In the genomic region with DNA sequence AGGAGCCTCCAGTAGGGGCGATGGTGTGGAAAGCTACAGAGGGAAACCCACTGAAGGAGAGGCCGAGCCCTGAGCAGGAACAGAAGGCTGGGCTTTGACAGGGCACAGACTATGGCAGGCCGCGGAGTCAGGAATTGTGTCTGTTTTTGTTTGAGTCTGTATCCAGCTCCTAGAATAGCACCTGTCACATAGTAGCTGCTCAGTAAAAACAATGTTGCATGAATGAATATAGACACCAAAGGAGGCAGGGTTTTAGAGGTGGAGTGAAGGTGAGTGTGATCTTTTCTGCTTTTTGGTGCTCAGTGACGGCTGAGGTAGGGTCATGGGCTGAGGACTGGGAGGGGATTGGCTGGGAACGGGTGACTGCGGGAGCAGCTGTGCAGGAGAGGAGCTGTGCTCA, we compare ENCODE assay signal across 18 cellular contexts. TPM values are rescaled to one million over a fixed set of nuclear protein-coding genes. Genes with fewer than 3 reads are reported as not detected.
A peak's percentile ranks its signal among the peaks of the same experiment; 100 is the strongest.
DNase-seq lines count a peak whose midpoint lies in the region; ATAC-seq, FAIRE-seq and TF ChIP-seq lines count a peak whose summit lies in the region.
"Had no signal": no experiment of that assay in that cellular context is flagged by ENCODE, and none has a peak within 500 bp of the region (broad histone marks: within the 10 kb centered on the region; RNA-seq: fewer than 3 reads in every experiment).

No MANE protein-coding gene starts in this region.

- no peak overlapping the region for H3K4me3 ChIP-seq in GM23338
- H3K4me3 ChIP-seq in H1 (ENCODE audit: extremely low read depth in 1 of 4, insufficient read depth in 2 of 4, low read depth in 3 of 4, low read length in 4 of 4): no peak overlapping the region
- H3K4me3 ChIP-seq in upper lobe of right lung: no peak overlapping the region
- H3K4me3 ChIP-seq in foreskin fibroblast (ENCODE audit: low read depth in 1 of 2, low read length in 2 of 2): no peak overlapping the region
- H3K4me3 ChIP-seq: BLaER1 treated with 17β-estradiol and CSF1 and Interleukin-3, amounts not matched to agents 10 nM and 100 nM; GM23248 had no signal

- H3K14ac ChIP-seq in H1 (ENCODE audit: insufficient read length): no peak overlapping the region

- H3K23me2 ChIP-seq in H1 (ENCODE audit: low read depth, low read length): peaks cover 4% of the 10 kb centered on the region; the same call in 1 of the 2 replicates

- no peaks in the 10 kb centered on the region for H3K79me1 ChIP-seq in H1 (ENCODE audit: low read depth, low read length)

- TF ChIP-seq POLR2A in GM12891 (IDR thresholded peaks at IDR 0.05; ENCODE audit: low read depth, low read length) (no peak), H1 (IDR thresholded peaks at IDR 0.05; ENCODE audit: control extremely low read depth in 1 of 2, low read depth in 2 of 2, low read length in 2 of 2) (no peak)

- no peak overlapping the region for H3K9ac ChIP-seq in H1 (replicated peaks in 1 of 4; ENCODE audit: extremely low read depth in 1 of 4, low read depth in 3 of 4, low read length in 3 of 4)
- H3K9ac ChIP-seq: BLaER1 treated with 17β-estradiol and CSF1 and Interleukin-3, amounts not matched to agents 10 nM and 100 nM; GM23248 had no signal

- peaks cover 10% of the 10 kb centered on the region for H3K27me3 Mint-ChIP-seq in GM23338 (ENCODE audit: insufficient read depth, low read depth, poor library complexity)

- no peaks in the 10 kb centered on the region for H3K79me2 ChIP-seq in GM23338 (replicated peaks; ENCODE audit: insufficient read depth)
- H3K79me2 ChIP-seq in H1 (ENCODE audit: control insufficient read depth in 1 of 2, insufficient read depth in 2 of 2, low read length in 2 of 2): no peaks in the 10 kb centered on the region

- no peak overlapping the region for H3K27ac Mint-ChIP-seq in GM23338
- H3K27ac Mint-ChIP-seq: B cell; CD8-positive, alpha-beta T cell had no signal

- H2AFZ ChIP-seq in GM23338: no peak overlapping the region
- no peak overlapping the region for H2AFZ ChIP-seq in H1 (ENCODE audit: low read length)
- H2AFZ ChIP-seq: GM23248 had no signal

- no peak overlapping the region for H2BK15ac ChIP-seq in H1 (ENCODE audit: low read length)

- no peaks in the 10 kb centered on the region for H3K4me1 ChIP-seq in GM23338 (ENCODE audit: insufficient read depth)
- peaks cover 0 to 4% (median 0%) of the 10 kb centered on the region in 4 experiments; a peak in 2 of 7 replicates for H3K4me1 ChIP-seq in H1 (replicated peaks in 1 of 4; ENCODE audit: control insufficient read depth in 3 of 4, insufficient read depth in 4 of 4, low read length in 3 of 4)
- H3K4me1 ChIP-seq in upper lobe of right lung: peaks cover 15% of the 10 kb centered on the region

- H3K9me2 ChIP-seq in GM23338 (ENCODE audit: insufficient read depth): no peaks in the 10 kb centered on the region

- TF ChIP-seq CTCF in GM23338 (conservative IDR thresholded peaks at IDR 0.05; ENCODE audit: low read depth in 2 of 2) (no peak; a peak in 1 of 4 replicates), H1 (IDR thresholded peaks at IDR 0.05; ENCODE audit: control extremely low read depth in 1 of 3, insufficient read depth in 1 of 3, low read depth in 1 of 3, low read length in 3 of 3) (peak in 1 of 3 experiments; percentile 13; a peak in 1 of 4 replicates), upper lobe of right lung (IDR thresholded peaks at IDR 0.05) (no peak), foreskin fibroblast (IDR thresholded peaks at IDR 0.05; ENCODE audit: low read depth, low read length) (no peak)

- H3K4me2 ChIP-seq in GM23338 (no peak overlapping the region), H1 (ENCODE audit: insufficient read depth in 1 of 2, low read depth in 2 of 2, low read length in 2 of 2) (no peak overlapping the region)
- H3K4me2 ChIP-seq: BLaER1 treated with 17β-estradiol and CSF1 and Interleukin-3, amounts not matched to agents 10 nM and 100 nM had no signal

- no peak overlapping the region for H2BK12ac ChIP-seq in H1 (ENCODE audit: low read depth, low read length)

- H3K4me1 Mint-ChIP-seq in GM23338: 0 out of 3 replicates have a peak, but pooled peaks cover 5% of the 10 kb centered on the region

- peak; percentile 48 for FAIRE-seq in GM12891 (lab: Jason Lieb, UNC)
- no peak for FAIRE-seq in H1 (lab: Jason Lieb, UNC)
- FAIRE-seq: HepG2 had no signal

- DNase-seq in GM12891 (ENCODE audit: insufficient read length, low spot score): no peak
- DNase-seq in GM23338 (ENCODE audit: low spot score): no peak
- no peak for DNase-seq in H1 (ENCODE audit: low read depth in 1 of 2, low spot score in 2 of 2)
- peak; percentile 28 for DNase-seq in upper lobe of right lung
- DNase-seq in epidermal melanocyte (ENCODE audit: insufficient read length, low spot score): no peak
- DNase-seq in foreskin fibroblast: no peak
- DNase-seq: Calu3; CD8-positive, alpha-beta T cell; DMS79 treated with DMSO at 0.1 percent for 48 hours; GF-D8; GM23248; H7 had no signal

- peak; percentile 49; the same call in 2 of the 3 replicates for ATAC-seq in GM23338
- ATAC-seq in upper lobe of right lung: no peak
- ATAC-seq: CD8-positive, alpha-beta T cell; HCT116; HepG2 had no signal

- no peak for TF ChIP-seq EP300 in H1 (IDR thresholded peaks at IDR 0.05; ENCODE audit: borderline replicate concordance in 1 of 2, low read depth in 2 of 2, low read length in 2 of 2)

- H2AK5ac ChIP-seq in H1 (ENCODE audit: low read depth, low read length): no peak overlapping the region

- H3K23ac ChIP-seq in H1 (ENCODE audit: insufficient read length): no peak overlapping the region

- H3K4ac ChIP-seq in H1 (replicated peaks; ENCODE audit: insufficient read length, low read depth, low read length): no peak overlapping the region

- H2BK20ac ChIP-seq in H1 (ENCODE audit: low read length): no peak overlapping the region

- H3K4me3 Mint-ChIP-seq in GM23338: no peak overlapping the region
- H3K4me3 Mint-ChIP-seq: B cell; CD8-positive, alpha-beta T cell had no signal

- H4K5ac ChIP-seq in H1 (ENCODE audit: insufficient read length, low read depth, low read length): no peak overlapping the region

- H3K36me3 ChIP-seq in GM23338 (ENCODE audit: insufficient read depth): no peaks in the 10 kb centered on the region
- no peaks in the 10 kb centered on the region for H3K36me3 ChIP-seq in H1 (ENCODE audit: control insufficient read depth in 2 of 4, insufficient read depth in 4 of 4, low read length in 3 of 4)
- no peaks in the 10 kb centered on the region for H3K36me3 ChIP-seq in upper lobe of right lung
- H3K36me3 ChIP-seq: BLaER1 treated with 17β-estradiol and CSF1 and Interleukin-3, amounts not matched to agents 10 nM and 100 nM had no signal

- H4K91ac ChIP-seq in H1 (replicated peaks; ENCODE audit: insufficient read length, low read length): no peak overlapping the region

- H3F3A ChIP-seq in GM23338 (replicated peaks; ENCODE audit: low read depth): no peaks in the 10 kb centered on the region

- no peak overlapping the region for H4K8ac ChIP-seq in H1 (ENCODE audit: extremely low read depth, insufficient read depth, low read length)

- no peak overlapping the region for H2BK120ac ChIP-seq in H1 (replicated peaks; ENCODE audit: low read depth, low read length)

- H3K27ac ChIP-seq in GM23338 (ENCODE audit: low read depth) (no peak overlapping the region), H1 (ENCODE audit: low read depth, low read length) (no peak overlapping the region), upper lobe of right lung (no peak overlapping the region)
- H3K27ac ChIP-seq: BLaER1 treated with 17β-estradiol and CSF1 and Interleukin-3, amounts not matched to agents 10 nM and 100 nM; GM23248 had no signal

- no peak overlapping the region for H3K18ac ChIP-seq in H1 (ENCODE audit: extremely low read depth, low read length)

- H4K20me1 ChIP-seq in GM23338 (replicated peaks; ENCODE audit: insufficient read depth) (peaks cover 3% of the 10 kb centered on the region; the same call in 1 of the 2 replicates), H1 (replicated peaks in 1 of 2; ENCODE audit: control insufficient read depth in 1 of 2, insufficient read depth in 2 of 2, low read length in 2 of 2) (peaks cover 0 to 2% of the 10 kb centered on the region in 2 experiments)

- H3K36me3 Mint-ChIP-seq in GM23338 (ENCODE audit: low read depth): no peaks in the 10 kb centered on the region
- H3K36me3 Mint-ChIP-seq: CD8-positive, alpha-beta T cell had no signal

- no peak overlapping the region for H3K56ac ChIP-seq in H1 (replicated peaks; ENCODE audit: insufficient read length, low read depth, low read length)

- H3K27me3 ChIP-seq in GM23338 (ENCODE audit: insufficient read depth): no peaks in the 10 kb centered on the region
- H3K27me3 ChIP-seq in H1 (replicated peaks in 1 of 4; ENCODE audit: control insufficient read depth in 3 of 4, extremely low read depth in 1 of 4, insufficient read depth in 3 of 4, low read length in 3 of 4): no peaks in the 10 kb centered on the region
- H3K27me3 ChIP-seq in upper lobe of right lung: no peaks in the 10 kb centered on the region

- H2BK5ac ChIP-seq in H1 (ENCODE audit: low read depth, low read length): no peak overlapping the region

- no peak for TF ChIP-seq RAD21 in H1 (IDR thresholded peaks at IDR 0.05 in 1 of 2, conservative IDR thresholded peaks at IDR 0.05 in 1 of 2; ENCODE audit: low read depth in 2 of 2, low read length in 2 of 2)

- POLR2A ChIA-PET in H1 (lab: Charles Lee; ENCODE audit: partially characterized antibody): interaction anchor here (0.6 kb wide), 1 partner anchor 28 kb away, joined by 4 read pairs; no protein-coding TSS in a partner anchor

- intact Hi-C loops in upper lobe of right lung (cut with DNase I): no loop called here

- no peaks in the 10 kb centered on the region; the same call in 2 of the 3 replicates for H3K9me3 Mint-ChIP-seq in GM23338
- H3K9me3 Mint-ChIP-seq: CD8-positive, alpha-beta T cell had no signal

- H3K9me3 ChIP-seq in H1 (ENCODE audit: insufficient read depth in 2 of 2, low read depth in 1 of 2, low read length in 1 of 2) (no peaks in the 10 kb centered on the region), upper lobe of right lung (no peaks in the 10 kb centered on the region)

- CTCF ChIA-PET in H1 (lab: Charles Lee; ENCODE audit: partially characterized antibody): interaction anchor here (0.7 to 2.0 kb wide), 9 partner anchors 11 to 1477 kb away, joined by 3 to 15 read pairs (median 3); no protein-coding TSS in a partner anchor

- WGBS in H1 (ENCODE audit: extremely low coverage in 1 of 2, insufficient coverage in 1 of 2, insufficient read length in 1 of 2, insufficient replicate concordance in 2 of 2, low coverage in 1 of 2, low lambda C conversion rate in 2 of 2, missing lambda C conversion rate in 1 of 2), 2 experiments: 84% methylated on average over 7 of the region's 7 CpGs; no CpG with 5 or more reads in 1 of the 2 experiments

RNA-seq across cellular contexts. Expression of gene APOBEC3A, which starts 18.5 kb away (rescaled TPM):
- polyA plus RNA-seq in GM12891 (2012; ENCODE audit: low read depth, missing spikeins): 0.13 TPM
- total RNA-seq in GM23338 (2014; rRNA removed; shearing (Covaris generic)): not detected in 2 replicates
- polyA plus RNA-seq in GM23338 (2016; fragmentation: Nextera tagmentation; extraction: Ambion mirVana) (0.21 TPM in 1 of 2 replicates, not detected in the other), H1 (2011; rRNA removed) (not detected in 2 replicates)
- not detected in 2 replicates for total RNA-seq in H1 (2021; fragmentation: NEBNext Ultra II Directional; extraction: Animal tissue kit (Norgen Biotek cat#: 25700))
- polyA plus RNA-seq in H1 (2011; cell fraction: cytosol; rRNA removed): not detected
- polyA plus RNA-seq in H1 (2011; cell fraction: nucleus; rRNA removed): not detected
- polyA plus RNA-seq in H1 (2012, experiment 1 of 2): not detected in 4 replicates
- not detected for polyA plus RNA-seq in H1 (2012, experiment 2 of 2)
- polyA plus RNA-seq in H1 (2013, experiment 1 of 2): 0.04 TPM
- polyA plus RNA-seq in H1 (2013, experiment 2 of 2): not detected
- not detected in 2 replicates for polyA minus RNA-seq in H1 (2011; rRNA and poly(A)+ RNA removed)
- polyA minus RNA-seq in H1 (2011; cell fraction: cytosol; rRNA and poly(A)+ RNA removed): not detected
- not detected for polyA minus RNA-seq in H1 (2011; cell fraction: nucleus; rRNA and poly(A)+ RNA removed)
- total RNA-seq in upper lobe of right lung: 9.0 TPM
- total RNA-seq: A172; B cell; Calu3; CD8-positive, alpha-beta T cell; GM23248; H7; HepG2 had no signal
- polyA plus RNA-seq: GM23248, HepG2, IgD-negative memory B cell had no signal

RNA-seq across cellular contexts. Expression of gene APOBEC3B, which starts 43.2 kb away (rescaled TPM):
- polyA plus RNA-seq in GM12891 (2012; ENCODE audit: low read depth, missing spikeins): 23.0 TPM
- 5.9 and 7.0 TPM in 2 replicates for total RNA-seq in GM23338 (2014; rRNA removed; shearing (Covaris generic))
- polyA plus RNA-seq in GM23338 (2016; fragmentation: Nextera tagmentation; extraction: Ambion mirVana) (9.2 and 11.8 TPM in 2 replicates), H1 (2011; rRNA removed) (43.3 and 74.9 TPM in 2 replicates)
- total RNA-seq in H1 (2021; fragmentation: NEBNext Ultra II Directional; extraction: Animal tissue kit (Norgen Biotek cat#: 25700)): 14.2 and 16.3 TPM in 2 replicates
- 40.4 TPM for polyA plus RNA-seq in H1 (2011; cell fraction: cytosol; rRNA removed)
- polyA plus RNA-seq in H1 (2011; cell fraction: nucleus; rRNA removed): 33.2 TPM
- polyA plus RNA-seq in H1 (2012, experiment 1 of 2): 32.7 to 53.6 TPM (median 44.2 TPM) in 4 replicates
- 38.3 TPM for polyA plus RNA-seq in H1 (2012, experiment 2 of 2)
- 10.0 TPM for polyA plus RNA-seq in H1 (2013, experiment 1 of 2)
- polyA plus RNA-seq in H1 (2013, experiment 2 of 2): 10.3 TPM
- polyA minus RNA-seq in H1 (2011; rRNA and poly(A)+ RNA removed): 28.2 and 43.0 TPM in 2 replicates
- polyA minus RNA-seq in H1 (2011; cell fraction: cytosol; rRNA and poly(A)+ RNA removed): 13.7 TPM
- polyA minus RNA-seq in H1 (2011; cell fraction: nucleus; rRNA and poly(A)+ RNA removed): 8.5 TPM
- 0.52 TPM for total RNA-seq in upper lobe of right lung
